In the genomic region with DNA sequence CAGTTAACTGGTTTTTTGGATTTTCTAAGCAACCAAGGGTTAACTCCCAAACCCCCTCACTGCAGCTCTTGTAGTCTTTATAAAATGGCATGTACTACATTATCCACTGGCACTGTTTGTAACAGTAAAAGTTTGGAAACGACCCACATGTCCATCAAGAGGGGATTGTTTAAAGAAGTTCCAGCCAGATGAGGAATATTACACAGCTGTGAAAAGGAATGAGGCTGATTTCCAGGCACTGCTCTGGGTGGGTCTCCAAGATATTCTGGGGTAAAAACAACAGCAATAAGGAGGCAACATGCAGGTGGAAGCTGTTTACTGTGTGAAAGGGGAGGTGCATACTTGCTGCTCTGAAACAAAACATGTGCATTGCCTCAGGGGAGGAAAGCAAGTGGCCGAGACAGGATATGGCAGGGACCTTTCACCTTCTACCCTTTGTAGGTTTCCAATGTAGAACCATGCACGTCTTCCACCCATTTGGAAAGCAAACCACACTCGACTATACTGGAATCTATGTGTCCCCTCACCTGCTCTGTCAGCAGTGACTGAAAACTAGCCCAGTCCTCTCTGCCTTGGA, we compare ENCODE assay signal across 31 cellular contexts. TPM values are rescaled to one million over a fixed set of nuclear protein-coding genes. Genes with fewer than 3 reads are reported as not detected.
"Had no signal": no experiment of that assay in that cellular context is flagged by ENCODE, and none has a peak within 500 bp of the region (broad histone marks: within the 10 kb centered on the region; RNA-seq: fewer than 3 reads in every experiment).

No MANE protein-coding gene starts in this region.

- H3K36me3 Mint-ChIP-seq: activated CD4-positive, alpha-beta memory T cell treated with anti-CD3 and anti-CD28 coated beads for 36 hours; natural killer cell; neural progenitor cell had no signal

- H3K36me3 ChIP-seq: brain microvascular endothelial cell, gastrocnemius medialis, left ventricle myocardium inferior, neural progenitor cell, right atrium auricular region, stomach, tibial artery had no signal

- ATAC-seq: gastrocnemius medialis; natural killer cell; stimulated activated naive B cell treated with anti-CD40 and anti-IgM and Interleukin-4, amounts not matched to agents 10 μg/mL and 1 μg/mL and 100 μg/mL, for 72 hours had no signal

- DNase-seq: activated CD4-positive, alpha-beta memory T cell treated with anti-CD3 and anti-CD28 coated beads for 36 hours; activated CD4-positive, alpha-beta T cell treated with anti-CD3 and anti-CD28 coated beads, Interleukin-2, amount 10 ng/mL, durations not matched to agents 24 days and 14 days; activated CD4-positive, CD25-positive, alpha-beta regulatory T cell treated with anti-CD3 and anti-CD28 coated beads, Interleukin-2, amount 50 U/mL, for 72 hours; activated CD8-positive, alpha-beta memory T cell treated with anti-CD3 and anti-CD28 coated beads, Interleukin-2, amount 50 U/mL, for 4 hours; activated effector memory CD4-positive, alpha-beta T cell treated with anti-CD3 and anti-CD28 coated beads, Interleukin-2, amount 50 U/mL, for 16 hours; activated naive CD4-positive, alpha-beta T cell treated with anti-CD3 and anti-CD28 coated beads for 36 hours; activated T-cell treated with anti-CD3 and anti-CD28 coated beads, Interleukin-2, amount 50 U/mL, for 1 hour; amniotic stem cell; brain microvascular endothelial cell; effector memory CD4-positive, alpha-beta T cell; erythroblast; gastrocnemius medialis; glutamatergic neuron; left ventricle myocardium inferior; mesendoderm; natural killer cell; occipital lobe; stimulated activated CD4-positive, alpha-beta T cell treated with anti-CD3 and anti-CD28 coated beads, Interleukin-1b, Interleukin-23, amount 100 ng/mL, for 48 hours; stimulated activated naive B cell treated with anti-CD40 and anti-IgM and Interleukin-4, amounts not matched to agents 10 μg/mL and 1 μg/mL and 100 μg/mL, for 72 hours; stomach; tibial artery had no signal

- H3K4me1 ChIP-seq: gastrocnemius medialis, left ventricle myocardium inferior, parathyroid adenoma, right atrium auricular region, stomach, tibial artery had no signal

- H3K9ac ChIP-seq: neural progenitor cell, parathyroid adenoma had no signal

- H3K9me3 ChIP-seq: gastrocnemius medialis, right atrium auricular region, stomach, tibial artery had no signal

- H3K4me3 ChIP-seq: coronary artery, dorsolateral prefrontal cortex, gastrocnemius medialis, left ventricle myocardium inferior, lung, neural progenitor cell, right atrium auricular region, smooth muscle cell, stomach, tibial artery had no signal

- H3K4me1 Mint-ChIP-seq: activated CD4-positive, alpha-beta T cell treated with anti-CD3 and anti-CD28 coated beads, Interleukin-2, amount 10 ng/mL, durations not matched to agents 24 days and 14 days; natural killer cell; stimulated activated naive B cell treated with anti-CD40 and anti-IgM and Interleukin-4, amounts not matched to agents 10 μg/mL and 1 μg/mL and 100 μg/mL, for 72 hours had no signal

- H3K9me3 Mint-ChIP-seq: activated CD4-positive, alpha-beta memory T cell treated with anti-CD3 and anti-CD28 coated beads for 36 hours; activated CD4-positive, alpha-beta T cell treated with anti-CD3 and anti-CD28 coated beads, Interleukin-2, amount 10 ng/mL, durations not matched to agents 24 days and 14 days; activated naive CD4-positive, alpha-beta T cell treated with anti-CD3 and anti-CD28 coated beads for 36 hours; activated T-helper 1 cell treated with anti-CD3 and anti-CD28 coated beads, Interleukin-12 subunit alpha, Interleukin-12 subunit beta, Interleukin-2, Interleukin-4 antibody, amounts not matched to agents 30 ng/mL and 10 ng/mL and 1 ng/mL, durations not matched to agents 14 hours and 24 hours and 36 hours; natural killer cell; neural progenitor cell; stimulated activated naive B cell treated with anti-CD40 and anti-IgM and Interleukin-4, amounts not matched to agents 10 μg/mL and 1 μg/mL and 100 μg/mL, for 72 hours had no signal

- H3K4me2 ChIP-seq: neural progenitor cell, smooth muscle cell had no signal

- H3K27me3 ChIP-seq: neural progenitor cell had no signal

- H3K4me3 Mint-ChIP-seq: activated CD4-positive, alpha-beta memory T cell treated with anti-CD3 and anti-CD28 coated beads for 36 hours; activated CD4-positive, alpha-beta T cell treated with anti-CD3 and anti-CD28 coated beads, Interleukin-2, amount 10 ng/mL, durations not matched to agents 24 days and 14 days; activated naive CD4-positive, alpha-beta T cell treated with anti-CD3 and anti-CD28 coated beads for 36 hours; activated T-helper 1 cell treated with anti-CD3 and anti-CD28 coated beads, Interleukin-12 subunit alpha, Interleukin-12 subunit beta, Interleukin-2, Interleukin-4 antibody, amounts not matched to agents 30 ng/mL and 10 ng/mL and 1 ng/mL, durations not matched to agents 14 hours and 24 hours and 36 hours; natural killer cell; neural progenitor cell; stimulated activated naive B cell treated with anti-CD40 and anti-IgM and Interleukin-4, amounts not matched to agents 10 μg/mL and 1 μg/mL and 100 μg/mL, for 72 hours had no signal

- H3K27ac ChIP-seq: brain microvascular endothelial cell, coronary artery, gastrocnemius medialis, left ventricle myocardium inferior, neural progenitor cell, parathyroid adenoma, right atrium auricular region, stomach, tibial artery had no signal

- H3K27ac Mint-ChIP-seq: activated CD4-positive, alpha-beta memory T cell treated with anti-CD3 and anti-CD28 coated beads for 36 hours; activated CD4-positive, alpha-beta T cell treated with anti-CD3 and anti-CD28 coated beads, Interleukin-2, amount 10 ng/mL, durations not matched to agents 24 days and 14 days; activated naive CD4-positive, alpha-beta T cell treated with anti-CD3 and anti-CD28 coated beads for 36 hours; activated T-helper 1 cell treated with anti-CD3 and anti-CD28 coated beads, Interleukin-12 subunit alpha, Interleukin-12 subunit beta, Interleukin-2, Interleukin-4 antibody, amounts not matched to agents 30 ng/mL and 10 ng/mL and 1 ng/mL, durations not matched to agents 14 hours and 24 hours and 36 hours; natural killer cell; stimulated activated naive B cell treated with anti-CD40 and anti-IgM and Interleukin-4, amounts not matched to agents 10 μg/mL and 1 μg/mL and 100 μg/mL, for 72 hours had no signal

RNA-seq across cellular contexts. Expression of gene GRM4, which starts 51.9 kb away (rescaled TPM):
- total RNA-seq: activated CD4-positive, alpha-beta T cell treated with anti-CD3 and anti-CD28 coated beads, Interleukin-2, amount 10 ng/mL, durations not matched to agents 24 days and 14 days; activated T-helper 1 cell treated with anti-CD3 and anti-CD28 coated beads, Interleukin-12 subunit alpha, Interleukin-12 subunit beta, Interleukin-2, Interleukin-4 antibody, amounts not matched to agents 30 ng/mL and 10 ng/mL and 1 ng/mL, durations not matched to agents 14 hours and 24 hours and 36 hours; cardiac septum; left ventricle myocardium inferior; natural killer cell; pulmonary artery endothelial cell; right atrium auricular region; smooth muscle cell had no signal
- polyA plus RNA-seq: stomach had no signal
